Comparison of ENCODE assay signal across 8 cellular contexts in genomic region chr1:44405041-44405803, GRCh38. TPM values are rescaled to one million over a fixed set of nuclear protein-coding genes. Genes with fewer than 3 reads are reported as not detected.
DNase-seq lines count a peak whose midpoint lies in the region; ATAC-seq and TF ChIP-seq lines count a peak whose summit lies in the region.

RNF220 (plus strand) TSS chr1:44405255.

- intact Hi-C loops in upper lobe of right lung (cut with DNase I), result no loop called here

- H3K4me1 ChIP-seq in HEK293 (ENCODE audit: control insufficient read depth, insufficient read depth, low read length) (no peaks in the 10 kb centered on the region), upper lobe of right lung (peaks cover 26% of the 10 kb centered on the region)

- H3K27me3 Mint-ChIP-seq in nephron progenitor cell (ENCODE audit: low read depth, poor library complexity), result peaks cover 26% of the 10 kb centered on the region

- H3K27ac ChIP-seq in HEK293 (ENCODE audit: extremely low read depth, low read depth, low read length) (peak within 1 kb of the TSS; percentile 84), upper lobe of right lung (no peak within 1 kb of the TSS)

- CTCF ChIA-PET in HEK293 (lab: Yijun Ruan, JAX), result interaction anchor here (0.6 to 0.8 kb wide), 3 partner anchors 15 to 1348 kb away, joined by 4 to 6 read pairs (median 4); no protein-coding TSS in a partner anchor

- peaks cover 10% of the 10 kb centered on the region for H3K4me1 Mint-ChIP-seq in nephron progenitor cell

- H3K36me3 ChIP-seq in HEK293 (ENCODE audit: control insufficient read depth in 2 of 2, insufficient read depth in 1 of 2, low read length in 2 of 2) (no peaks in the 10 kb centered on the region), upper lobe of right lung (no peaks in the 10 kb centered on the region)

- H3K9me3 ChIP-seq in HEK293 (ENCODE audit: control insufficient read depth, insufficient read depth, low read depth, low read length), result no peaks in the 10 kb centered on the region
- no peaks in the 10 kb centered on the region for H3K9me3 ChIP-seq in upper lobe of right lung

- H3K9me3 Mint-ChIP-seq in nephron progenitor cell, result no peaks in the 10 kb centered on the region

- peak within 1 kb of the TSS; percentile 98 for H3K27ac Mint-ChIP-seq in nephron progenitor cell

- H3K4me3 Mint-ChIP-seq in nephron progenitor cell, result peak within 1 kb of the TSS; percentile 94

- peak; percentile 79 for ATAC-seq in upper lobe of right lung
- no peak for ATAC-seq in GM21526 (IDR thresholded peaks at IDR 0.05; ENCODE audit: low FRiP score, unreplicated experiment)

- H3K27me3 ChIP-seq in upper lobe of right lung, result peaks cover 91% of the 10 kb centered on the region

- DNase-seq in AG08396 (ENCODE audit: low spot score) (peak; percentile 55), NOMO-1 treated with DMSO at 0.1 percent for 48 hours (lab: John Stamatoyannopoulos, UW; ENCODE audit: unreplicated experiment) (peak; percentile 94), globus pallidus (ENCODE audit: low spot score) (peak; percentile 99), nephron progenitor cell (peak; percentile 80), upper lobe of right lung (peak; percentile 76)
- DNase-seq in activated naive CD4-positive, alpha-beta T cell treated with anti-CD3 and anti-CD28 coated beads, Interleukin-2, amount 50 U/mL, for 16 hours, result peak; percentile 55

- no peaks in the 10 kb centered on the region for H3K36me3 Mint-ChIP-seq in nephron progenitor cell (ENCODE audit: low read depth)

- TF ChIP-seq CTCF in HEK293 (tag by site-specific recombination; IDR thresholded peaks at IDR 0.05) (peak; percentile 76), nephron progenitor cell (IDR thresholded peaks at IDR 0.05) (no peak), upper lobe of right lung (IDR thresholded peaks at IDR 0.05) (no peak)

- peak within 1 kb of the TSS; percentile 80 for H3K4me3 ChIP-seq in HEK293 (ENCODE audit: low read depth, low read length)
- peak within 1 kb of the TSS; percentile 50 for H3K4me3 ChIP-seq in upper lobe of right lung

- POLR2A ChIA-PET in HEK293 (lab: Yijun Ruan, JAX), result interaction anchor here (0.6 to 1.4 kb wide), 4 partner anchors 15 to 313 kb away, joined by 3 to 8 read pairs (median 6); no protein-coding TSS in a partner anchor

TF ChIP-seq in HEK293, 187 proteins besides CTCF, POLR2A, EP300 and RAD21 (continues in another document):
- TF ChIP-seq ZNF624 (tag by site-specific recombination; IDR thresholded peaks at IDR 0.05) (no peak), GLI4 (tag by site-specific recombination; IDR thresholded peaks at IDR 0.05) (peak; percentile 69; the same call in 1 of the 2 replicates), RBAK (tag by site-specific recombination; IDR thresholded peaks at IDR 0.05) (no peak), ZNF830 (tag by site-specific recombination; IDR thresholded peaks at IDR 0.05; ENCODE audit: low read depth) (no peak), ZNF175 (tag by site-specific recombination; IDR thresholded peaks at IDR 0.05) (no peak), ZBTB1 (tag by site-specific recombination; IDR thresholded peaks at IDR 0.05) (no peak), ZNF639 (tag by site-specific recombination; IDR thresholded peaks at IDR 0.05) (no peak), OVOL3 (tag by site-specific recombination; IDR thresholded peaks at IDR 0.05) (no peak), ZBTB20 (tag by site-specific recombination; IDR thresholded peaks at IDR 0.05) (peak; percentile 99), ZNF513 (tag by site-specific recombination; IDR thresholded peaks at IDR 0.05) (no peak), ZNF610 (tag by site-specific recombination; IDR thresholded peaks at IDR 0.05; ENCODE audit: borderline replicate concordance) (peak; percentile 56), ZNF473 (tag by site-specific recombination; IDR thresholded peaks at IDR 0.05) (no peak; the same call in 1 of the 2 replicates), KLF10 (tag by site-specific recombination; IDR thresholded peaks at IDR 0.05) (no peak; the same call in 1 of the 2 replicates), ZNF529 (tag by site-specific recombination; IDR thresholded peaks at IDR 0.05; ENCODE audit: insufficient replicate concordance) (no peak)
- TF ChIP-seq, protein P1, sequence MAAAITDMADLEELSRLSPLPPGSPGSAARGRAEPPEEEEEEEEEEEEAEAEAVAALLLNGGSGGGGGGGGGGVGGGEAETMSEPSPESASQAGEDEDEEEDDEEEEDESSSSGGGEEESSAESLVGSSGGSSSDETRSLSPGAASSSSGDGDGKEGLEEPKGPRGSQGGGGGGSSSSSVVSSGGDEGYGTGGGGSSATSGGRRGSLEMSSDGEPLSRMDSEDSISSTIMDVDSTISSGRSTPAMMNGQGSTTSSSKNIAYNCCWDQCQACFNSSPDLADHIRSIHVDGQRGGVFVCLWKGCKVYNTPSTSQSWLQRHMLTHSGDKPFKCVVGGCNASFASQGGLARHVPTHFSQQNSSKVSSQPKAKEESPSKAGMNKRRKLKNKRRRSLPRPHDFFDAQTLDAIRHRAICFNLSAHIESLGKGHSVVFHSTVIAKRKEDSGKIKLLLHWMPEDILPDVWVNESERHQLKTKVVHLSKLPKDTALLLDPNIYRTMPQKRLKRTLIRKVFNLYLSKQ (tag by site-specific recombination; IDR thresholded peaks at IDR 0.05; ENCODE audit: borderline replicate concordance), result no peak
- TF ChIP-seq, protein P2, sequence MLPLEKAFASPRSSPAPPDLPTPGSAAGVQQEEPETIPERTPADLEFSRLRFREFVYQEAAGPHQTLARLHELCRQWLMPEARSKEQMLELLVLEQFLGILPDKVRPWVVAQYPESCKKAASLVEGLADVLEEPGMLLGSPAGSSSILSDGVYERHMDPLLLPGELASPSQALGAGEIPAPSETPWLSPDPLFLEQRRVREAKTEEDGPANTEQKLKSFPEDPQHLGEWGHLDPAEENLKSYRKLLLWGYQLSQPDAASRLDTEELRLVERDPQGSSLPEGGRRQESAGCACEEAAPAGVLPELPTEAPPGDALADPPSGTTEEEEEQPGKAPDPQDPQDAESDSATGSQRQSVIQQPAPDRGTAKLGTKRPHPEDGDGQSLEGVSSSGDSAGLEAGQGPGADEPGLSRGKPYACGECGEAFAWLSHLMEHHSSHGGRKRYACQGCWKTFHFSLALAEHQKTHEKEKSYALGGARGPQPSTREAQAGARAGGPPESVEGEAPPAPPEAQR (tag by site-specific recombination; IDR thresholded peaks at IDR 0.05), result peak; percentile 99
- TF ChIP-seq, protein P3, sequence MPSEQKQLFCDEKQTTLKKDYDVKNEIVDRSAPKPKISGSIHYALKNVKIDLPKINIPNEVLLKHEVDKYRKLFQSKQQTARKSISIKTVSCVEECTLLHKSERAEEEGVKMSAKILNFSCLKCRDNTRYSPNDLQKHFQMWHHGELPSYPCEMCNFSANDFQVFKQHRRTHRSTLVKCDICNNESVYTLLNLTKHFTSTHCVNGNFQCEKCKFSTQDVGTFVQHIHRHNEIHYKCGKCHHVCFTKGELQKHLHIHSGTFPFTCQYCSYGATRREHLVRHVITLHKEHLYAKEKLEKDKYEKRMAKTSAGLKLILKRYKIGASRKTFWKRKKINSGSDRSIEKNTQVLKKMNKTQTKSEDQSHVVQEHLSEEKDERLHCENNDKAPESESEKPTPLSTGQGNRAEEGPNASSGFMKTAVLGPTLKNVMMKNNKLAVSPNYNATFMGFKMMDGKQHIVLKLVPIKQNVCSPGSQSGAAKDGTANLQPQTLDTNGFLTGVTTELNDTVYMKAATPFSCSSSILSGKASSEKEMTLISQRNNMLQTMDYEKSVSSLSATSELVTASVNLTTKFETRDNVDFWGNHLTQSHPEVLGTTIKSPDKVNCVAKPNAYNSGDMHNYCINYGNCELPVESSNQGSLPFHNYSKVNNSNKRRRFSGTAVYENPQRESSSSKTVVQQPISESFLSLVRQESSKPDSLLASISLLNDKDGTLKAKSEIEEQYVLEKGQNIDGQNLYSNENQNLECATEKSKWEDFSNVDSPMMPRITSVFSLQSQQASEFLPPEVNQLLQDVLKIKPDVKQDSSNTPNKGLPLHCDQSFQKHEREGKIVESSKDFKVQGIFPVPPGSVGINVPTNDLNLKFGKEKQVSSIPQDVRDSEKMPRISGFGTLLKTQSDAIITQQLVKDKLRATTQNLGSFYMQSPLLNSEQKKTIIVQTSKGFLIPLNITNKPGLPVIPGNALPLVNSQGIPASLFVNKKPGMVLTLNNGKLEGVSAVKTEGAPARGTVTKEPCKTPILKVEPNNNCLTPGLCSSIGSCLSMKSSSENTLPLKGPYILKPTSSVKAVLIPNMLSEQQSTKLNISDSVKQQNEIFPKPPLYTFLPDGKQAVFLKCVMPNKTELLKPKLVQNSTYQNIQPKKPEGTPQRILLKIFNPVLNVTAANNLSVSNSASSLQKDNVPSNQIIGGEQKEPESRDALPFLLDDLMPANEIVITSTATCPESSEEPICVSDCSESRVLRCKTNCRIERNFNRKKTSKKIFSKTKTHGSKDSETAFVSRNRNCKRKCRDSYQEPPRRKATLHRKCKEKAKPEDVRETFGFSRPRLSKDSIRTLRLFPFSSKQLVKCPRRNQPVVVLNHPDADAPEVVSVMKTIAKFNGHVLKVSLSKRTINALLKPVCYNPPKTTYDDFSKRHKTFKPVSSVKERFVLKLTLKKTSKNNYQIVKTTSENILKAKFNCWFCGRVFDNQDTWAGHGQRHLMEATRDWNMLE (tag by site-specific recombination; conservative IDR thresholded peaks at IDR 0.05; ENCODE audit: low read depth), result peak; percentile 36

RNA-seq across cellular contexts. Expression of gene RNF220, which starts in this region (rescaled TPM):
- total RNA-seq in upper lobe of right lung, result 72.6 TPM
